ENCODE assay signal across 15 cellular contexts in the genomic region with DNA sequence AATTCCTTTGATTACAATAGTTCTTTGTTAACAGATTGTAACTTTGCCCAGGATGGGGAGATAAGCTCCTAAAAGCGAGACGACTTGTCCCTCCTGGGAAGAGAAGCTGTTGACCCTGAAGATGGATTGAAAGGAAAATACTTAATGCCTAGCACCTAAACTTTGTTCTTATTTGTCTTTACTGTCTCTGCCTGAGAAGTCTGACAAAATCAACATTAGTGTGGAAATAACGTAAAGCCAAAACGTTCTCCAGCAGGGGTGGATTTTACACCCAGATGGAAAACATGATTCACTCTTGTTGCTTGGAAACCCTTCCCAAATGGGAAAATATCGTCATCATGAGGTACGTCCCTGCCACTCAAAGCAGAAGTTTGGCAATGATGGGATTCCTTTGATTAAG.
DNase-seq lines count a peak whose midpoint lies in the region; ATAC-seq, FAIRE-seq and TF ChIP-seq lines count a peak whose summit lies in the region.
"Had no signal": no experiment of that assay in that cellular context is flagged by ENCODE, and none has a peak within 500 bp of the region (broad histone marks: within the 10 kb centered on the region; RNA-seq: fewer than 3 reads in every experiment).

No MANE protein-coding gene starts in this region.

- H3K9ac ChIP-seq in endodermal cell (ENCODE audit: extremely low read depth, low read length, poor library complexity, severe bottlenecking) (no peak overlapping the region), colonic mucosa (ENCODE audit: low read depth in 2 of 2, low read length in 2 of 2) (no peak overlapping the region)

- TF ChIP-seq CTCF in A549 (IDR thresholded peaks at IDR 0.05) = no peak
- TF ChIP-seq CTCF in endodermal cell (conservative IDR thresholded peaks at IDR 0.05) = no peak
- no peak for TF ChIP-seq CTCF in nephron (IDR thresholded peaks at IDR 0.05; ENCODE audit: unreplicated experiment in 3 of 3)
- no peak for TF ChIP-seq CTCF in colonic mucosa (IDR thresholded peaks at IDR 0.05)

- H3K27ac ChIP-seq in A549 (no peak overlapping the region), endodermal cell (ENCODE audit: low read depth, low read length) (peak overlapping the region; percentile 61), colonic mucosa (no peak overlapping the region)

- no peak for TF ChIP-seq EP300 in A549 (IDR thresholded peaks at IDR 0.05)

- H3K9me3 Mint-ChIP-seq in endodermal cell (no peaks in the 10 kb centered on the region), nephron (no peaks in the 10 kb centered on the region)
- H3K9me3 Mint-ChIP-seq: activated B cell treated with CpG ODN at 0.5 μM for 24 hours; activated T-helper 1 cell treated with anti-CD3 and anti-CD28 coated beads, Interleukin-12 subunit alpha, Interleukin-12 subunit beta, Interleukin-2, Interleukin-4 antibody, amounts not matched to agents 30 ng/mL and 10 ng/mL and 1 ng/mL, durations not matched to agents 14 hours and 24 hours and 36 hours had no signal

- TF ChIP-seq RAD21 in A549 (conservative IDR thresholded peaks at IDR 0.05 in 1 of 2, IDR thresholded peaks at IDR 0.05 in 1 of 2) = no peak

- H3K36me3 Mint-ChIP-seq in endodermal cell (ENCODE audit: low read depth) (no peaks in the 10 kb centered on the region), nephron (ENCODE audit: low read depth) (no peaks in the 10 kb centered on the region)

- ATAC-seq in A549 = no peak

- H3K4me3 ChIP-seq in A549 (no peak overlapping the region), endodermal cell (ENCODE audit: low read length) (peak overlapping the region; percentile 3), colonic mucosa (no peak overlapping the region)

- DNase-seq in A549 (ENCODE audit: low read depth in 1 of 2, low spot score in 1 of 2) = peak in 1 of 2 experiments; percentile 54
- DNase-seq in NCI-H460 (ENCODE audit: extremely low read depth, low read depth) = peak; percentile 96
- DNase-seq in endodermal cell = no peak
- no peak for DNase-seq in Kasumi-1 (lab: John Stamatoyannopoulos, UW)
- no peak for DNase-seq in colonic mucosa
- DNase-seq in D341Med (ENCODE audit: low spot score) = no peak
- no peak for DNase-seq in NCI-H2081 treated with DMSO at 0.1 percent for 48 hours (lab: John Stamatoyannopoulos, UW)
- DNase-seq: activated B cell treated with CpG ODN at 0.5 μM for 24 hours, AML-193, GOT3, Karpas-422, NCI-H226 had no signal

- POLR2A ChIA-PET in A549 (lab: Yijun Ruan, JAX) = no interaction called here

- intact Hi-C loops in colonic mucosa (cut with DNase I) = no loop called here

- H3K4me1 Mint-ChIP-seq in endodermal cell (peaks cover 85% of the 10 kb centered on the region), nephron (peaks cover 46% of the 10 kb centered on the region)
- H3K4me1 Mint-ChIP-seq: activated B cell treated with CpG ODN at 0.5 μM for 24 hours had no signal

- H3K27me3 ChIP-seq in endodermal cell (ENCODE audit: control insufficient read depth, insufficient read depth, low read length, poor library complexity, severe bottlenecking) (no peaks in the 10 kb centered on the region), colonic mucosa (no peaks in the 10 kb centered on the region)

- TF ChIP-seq POLR2A in A549 (IDR thresholded peaks at IDR 0.05; ENCODE audit: low read length) = no peak

- H3K27ac Mint-ChIP-seq in endodermal cell (peak overlapping the region; percentile 62), nephron (peak overlapping the region in 2 of 3 experiments; percentile 39 to 41)
- H3K27ac Mint-ChIP-seq: activated B cell treated with CpG ODN at 0.5 μM for 24 hours; activated T-helper 1 cell treated with anti-CD3 and anti-CD28 coated beads, Interleukin-12 subunit alpha, Interleukin-12 subunit beta, Interleukin-2, Interleukin-4 antibody, amounts not matched to agents 30 ng/mL and 10 ng/mL and 1 ng/mL, durations not matched to agents 14 hours and 24 hours and 36 hours had no signal

- FAIRE-seq in A549 (lab: Jason Lieb, UNC) = no peak
- FAIRE-seq: colon had no signal

- H3K27me3 Mint-ChIP-seq in endodermal cell (ENCODE audit: insufficient read depth) (no peaks in the 10 kb centered on the region), nephron (ENCODE audit: low read depth) (peaks cover 8% of the 10 kb centered on the region)
- H3K27me3 Mint-ChIP-seq: activated B cell treated with CpG ODN at 0.5 μM for 24 hours had no signal

- CTCF ChIA-PET in A549 (lab: Yijun Ruan, JAX) = no interaction called here

- WGBS in A549 (ENCODE audit: missing lambda C conversion rate) = 32% methylated on average over 6 of the region's 6 CpGs
- 28 to 42% methylated on average over 4 to 6 of the region's 6 CpGs for WGBS in endodermal cell (ENCODE audit: insufficient coverage in 1 of 2, insufficient read length in 1 of 2), 2 experiments

- H3K9me3 ChIP-seq in A549 (no peaks in the 10 kb centered on the region), endodermal cell (ENCODE audit: control insufficient read depth, low read length) (no peaks in the 10 kb centered on the region), colonic mucosa (no peaks in the 10 kb centered on the region)

- H3K4me1 ChIP-seq in A549 = peaks cover 16% of the 10 kb centered on the region
- H3K4me1 ChIP-seq in endodermal cell (ENCODE audit: control insufficient read depth, insufficient read depth, low read length) = peaks cover 36% of the 10 kb centered on the region
- no peaks in the 10 kb centered on the region for H3K4me1 ChIP-seq in colonic mucosa

- no peak overlapping the region for H3K4me3 Mint-ChIP-seq in endodermal cell
- peak overlapping the region in 1 of 3 experiments; percentile 13 for H3K4me3 Mint-ChIP-seq in nephron
- H3K4me3 Mint-ChIP-seq: activated B cell treated with CpG ODN at 0.5 μM for 24 hours; activated T-helper 1 cell treated with anti-CD3 and anti-CD28 coated beads, Interleukin-12 subunit alpha, Interleukin-12 subunit beta, Interleukin-2, Interleukin-4 antibody, amounts not matched to agents 30 ng/mL and 10 ng/mL and 1 ng/mL, durations not matched to agents 14 hours and 24 hours and 36 hours had no signal

- H3K4me2 ChIP-seq in A549 = peak overlapping the region; percentile 50

- H3K36me3 ChIP-seq in endodermal cell (ENCODE audit: control insufficient read depth, insufficient read depth, low read length) = no peaks in the 10 kb centered on the region
- no peaks in the 10 kb centered on the region for H3K36me3 ChIP-seq in colonic mucosa

TF ChIP-seq in A549, 52 proteins besides CTCF, POLR2A, EP300 and RAD21:
- TF ChIP-seq HOXB13 (CRISPR knock-in tag; IDR thresholded peaks at IDR 0.05; ENCODE audit: low read depth) (no peak), ELK1 (IDR thresholded peaks at IDR 0.05; ENCODE audit: low read depth, low read length) (no peak)
TF ChIP-seq in A549: peak in this region for 0.
